ENCODE assay signal across 1 cellular context in the genomic region with DNA sequence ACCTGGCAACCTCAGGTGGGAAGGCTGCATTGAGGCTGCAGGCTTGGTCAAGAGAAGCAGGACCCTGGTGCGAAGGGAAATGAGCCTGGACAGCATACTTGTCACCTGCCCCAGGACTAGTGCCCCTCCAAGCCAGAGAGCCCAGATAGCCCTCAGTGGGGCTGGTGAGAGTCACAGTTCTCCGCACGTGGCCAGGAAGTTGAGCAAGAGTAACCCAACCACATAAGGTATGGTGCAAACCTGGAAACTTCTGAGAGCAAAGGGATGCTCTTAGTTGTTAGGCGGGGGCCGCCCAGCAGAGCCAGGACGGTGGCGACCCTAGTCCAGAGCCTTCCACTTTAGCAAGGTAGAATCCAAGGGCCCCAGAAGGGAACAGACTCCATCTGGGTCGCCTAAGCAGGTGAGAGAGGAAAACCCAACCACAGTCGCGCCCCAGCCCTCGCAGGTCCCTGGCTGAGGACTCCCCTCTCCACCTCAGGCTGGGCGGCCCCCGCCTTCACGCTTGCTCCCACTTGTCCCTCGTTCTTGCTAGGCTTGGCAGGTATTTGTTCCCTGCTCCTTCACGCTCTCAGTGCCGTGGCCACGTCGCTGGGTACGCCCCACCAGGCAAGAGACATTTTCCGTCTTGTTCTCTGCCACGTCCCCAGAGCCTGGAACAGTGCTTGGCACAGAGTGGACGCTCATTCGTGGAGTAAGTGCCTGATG.
TF ChIP-seq lines count a peak whose summit lies in the region.

No MANE protein-coding gene starts in this region.

TF ChIP-seq in H1, 55 proteins besides CTCF, POLR2A, EP300 and RAD21:
- TF ChIP-seq RNF2 (IDR thresholded peaks at IDR 0.05; ENCODE audit: borderline replicate concordance, low read depth, low read length, missing control alignments, poor library complexity, severe bottlenecking) (no peak), KDM5A (IDR thresholded peaks at IDR 0.05; ENCODE audit: low read length) (no peak), SP2 (IDR thresholded peaks at IDR 0.05; ENCODE audit: low read length) (no peak), FOSL1 (IDR thresholded peaks at IDR 0.05; ENCODE audit: insufficient read depth, low read depth, low read length) (no peak), SUZ12 (IDR thresholded peaks at IDR 0.05; ENCODE audit: low read length) (no peak), CBX5 (IDR thresholded peaks at IDR 0.05; ENCODE audit: low read depth, low read length) (no peak), CEBPB (IDR thresholded peaks at IDR 0.05; ENCODE audit: low read depth, low read length) (no peak), SP4 (IDR thresholded peaks at IDR 0.05; ENCODE audit: low read length) (no peak)
- TF ChIP-seq, protein P1, sequence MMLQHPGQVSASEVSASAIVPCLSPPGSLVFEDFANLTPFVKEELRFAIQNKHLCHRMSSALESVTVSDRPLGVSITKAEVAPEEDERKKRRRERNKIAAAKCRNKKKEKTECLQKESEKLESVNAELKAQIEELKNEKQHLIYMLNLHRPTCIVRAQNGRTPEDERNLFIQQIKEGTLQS (IDR thresholded peaks at IDR 0.05; ENCODE audit: insufficient read depth, low read depth, low read length) = no peak
